In genomic region chr7:95435422-95435780, GRCh38 we compare ENCODE assay signal across 9 cellular contexts. TPM values are rescaled to one million over a fixed set of nuclear protein-coding genes. Genes with fewer than 3 reads are reported as not detected.
DNase-seq lines count a peak whose midpoint lies in the region; ATAC-seq and TF ChIP-seq lines count a peak whose summit lies in the region.
"Had no signal": no experiment of that assay in that cellular context is flagged by ENCODE, and none has a peak within 500 bp of the region (broad histone marks: within the 10 kb centered on the region; RNA-seq: fewer than 3 reads in every experiment).

No MANE protein-coding gene starts in this region.

- H3K4me2 ChIP-seq in mammary epithelial cell (ENCODE audit: insufficient read depth, low read depth, low read length) (peak overlapping the region; percentile 82), mesenchymal stem cell (ENCODE audit: low read length, poor library complexity, severe bottlenecking) (peak overlapping the region; percentile 83)

- H2AK5ac ChIP-seq in mesenchymal stem cell (ENCODE audit: low read length, severe bottlenecking), result peak overlapping the region; percentile 100

- H2BK12ac ChIP-seq in mesenchymal stem cell (ENCODE audit: low read length in 2 of 2), result peak overlapping the region in 1 of 2 experiments; percentile 94

- H3K23ac ChIP-seq in mesenchymal stem cell (ENCODE audit: low read length in 2 of 2), result peak overlapping the region in 1 of 2 experiments; percentile 80

- CTCF ChIA-PET in mammary epithelial cell (lab: Charles Lee; ENCODE audit: low non-redundant PET), result interaction anchor here (0.7 kb wide), 1 partner anchor 188 kb away, joined by 6 read pairs; no protein-coding TSS in a partner anchor

- peaks cover 1% of the 10 kb centered on the region for H3K79me1 ChIP-seq in mesenchymal stem cell (replicated peaks; ENCODE audit: low read length, poor library complexity, severe bottlenecking)

- H3K27ac Mint-ChIP-seq in activated T-cell treated with anti-CD3 and anti-CD28 coated beads, Interleukin-2, amount 50 U/mL, for 24 hours, result peak overlapping the region; percentile 83

- TF ChIP-seq CTCF in mammary epithelial cell (conservative IDR thresholded peaks at IDR 0.05 in 1 of 2, IDR thresholded peaks at IDR 0.05 in 1 of 2; ENCODE audit: extremely low read depth in 1 of 2, insufficient read depth in 1 of 2, low read depth in 1 of 2, low read length in 2 of 2), result no peak
- TF ChIP-seq CTCF in upper lobe of right lung (IDR thresholded peaks at IDR 0.05), result no peak

- H3K14ac ChIP-seq in mesenchymal stem cell (ENCODE audit: low read length in 2 of 2), result peak overlapping the region in 1 of 2 experiments; percentile 96

- no peak overlapping the region for H2BK120ac ChIP-seq in mesenchymal stem cell (ENCODE audit: low read depth, low read length)

- peak overlapping the region; percentile 99 for H2BK5ac ChIP-seq in mesenchymal stem cell (ENCODE audit: low read depth, low read length, poor library complexity, severe bottlenecking)

- H4K91ac ChIP-seq in mesenchymal stem cell (ENCODE audit: low read length), result peak overlapping the region; percentile 96

- BruUV-seq in mammary epithelial cell (replicated peaks; lab: Mats Ljungman, UMichigan), result TSS peak; percentile 71

- H3K9me3 ChIP-seq in mammary epithelial cell (replicated peaks; ENCODE audit: insufficient read depth, low read length) (no peaks in the 10 kb centered on the region), mesenchymal stem cell (ENCODE audit: control insufficient read depth, low read length) (no peaks in the 10 kb centered on the region), upper lobe of right lung (no peaks in the 10 kb centered on the region)

- peak overlapping the region; percentile 85 for H3K27ac ChIP-seq in mammary epithelial cell (ENCODE audit: insufficient read depth, low read depth, low read length)
- H3K27ac ChIP-seq in mesenchymal stem cell (ENCODE audit: low read length, poor library complexity, severe bottlenecking), result peak overlapping the region; percentile 99
- peak overlapping the region; percentile 95 for H3K27ac ChIP-seq in upper lobe of right lung

- peak overlapping the region; percentile 45 to 100 for H3K18ac ChIP-seq in mesenchymal stem cell (ENCODE audit: low read depth in 1 of 2, low read length in 2 of 2)

- in situ Hi-C loops in mammary epithelial cell (cut with MboI; ENCODE audit: low sequenced_read_pairs in 2 of 2), result no loop called here

- H3K36me3 ChIP-seq in mammary epithelial cell (ENCODE audit: insufficient read depth, low read length) (no peaks in the 10 kb centered on the region), mesenchymal stem cell (ENCODE audit: control insufficient read depth in 1 of 2, insufficient read depth in 2 of 2, low read depth in 1 of 2, low read length in 2 of 2) (peaks cover 0 to 4% of the 10 kb centered on the region in 2 experiments), upper lobe of right lung (no peaks in the 10 kb centered on the region)

- peaks cover 14% of the 10 kb centered on the region for H3K4me1 Mint-ChIP-seq in activated T-cell treated with anti-CD3 and anti-CD28 coated beads, Interleukin-2, amount 50 U/mL, for 24 hours (ENCODE audit: low read depth)

- DNase-seq in activated T-cell treated with anti-CD3 and anti-CD28 coated beads, Interleukin-2, amount 50 U/mL, for 24 hours, result peak; percentile 31
- DNase-seq in activated T-cell treated with anti-CD3 and anti-CD28 coated beads, Interleukin-2, amount 50 U/mL, for 48 hours, result no peak
- DNase-seq in mammary epithelial cell (no peak), mesenchymal stem cell (no peak), upper lobe of right lung (peak; percentile 58), SKM-1 (lab: John Stamatoyannopoulos, UW; ENCODE audit: unreplicated experiment) (no peak), NCI-H1436 treated with DMSO at 0.1 percent for 48 hours (lab: John Stamatoyannopoulos, UW) (no peak)
- DNase-seq: DND-41 had no signal

- H4K20me1 ChIP-seq in mammary epithelial cell (ENCODE audit: insufficient read depth, low read length), result no peaks in the 10 kb centered on the region

- H3K9ac ChIP-seq in mammary epithelial cell (ENCODE audit: insufficient read depth, low read length), result peak overlapping the region; percentile 88
- peak overlapping the region; percentile 95 for H3K9ac ChIP-seq in mesenchymal stem cell (ENCODE audit: low read length)

- H3K79me2 ChIP-seq in mammary epithelial cell (ENCODE audit: insufficient read depth, low read length), result peaks cover 27% of the 10 kb centered on the region

- H3K4me3 ChIP-seq in mammary epithelial cell (replicated peaks in 1 of 3; ENCODE audit: insufficient read depth in 1 of 3, low read depth in 2 of 3, low read length in 3 of 3) (peak overlapping the region; percentile 75 to 82 (median 77)), mesenchymal stem cell (ENCODE audit: insufficient read depth in 1 of 2, low read depth in 1 of 2, low read length in 2 of 2) (peak overlapping the region in 1 of 2 experiments; percentile 77), upper lobe of right lung (peak overlapping the region; percentile 71)

- peak overlapping the region; percentile 69 to 91 for H3K4ac ChIP-seq in mesenchymal stem cell (ENCODE audit: low read depth in 1 of 2, low read length in 2 of 2)

- H3K9me3 Mint-ChIP-seq in activated T-cell treated with anti-CD3 and anti-CD28 coated beads, Interleukin-2, amount 50 U/mL, for 24 hours, result no peaks in the 10 kb centered on the region

- peak overlapping the region; percentile 77 for H3K4me3 Mint-ChIP-seq in activated T-cell treated with anti-CD3 and anti-CD28 coated beads, Interleukin-2, amount 50 U/mL, for 24 hours

- dilution Hi-C loops in mammary epithelial cell (cut with HindIII; ENCODE audit: low sequenced_read_pairs), result no loop called here

- peaks cover 16% of the 10 kb centered on the region for H3K4me1 ChIP-seq in mammary epithelial cell (ENCODE audit: insufficient read depth, low read length)
- H3K4me1 ChIP-seq in mesenchymal stem cell (ENCODE audit: control insufficient read depth, insufficient read depth, low read depth, low read length), result peaks cover 15% of the 10 kb centered on the region
- H3K4me1 ChIP-seq in upper lobe of right lung, result peaks cover 15% of the 10 kb centered on the region

- no peaks in the 10 kb centered on the region for H3K36me3 Mint-ChIP-seq in activated T-cell treated with anti-CD3 and anti-CD28 coated beads, Interleukin-2, amount 50 U/mL, for 24 hours (ENCODE audit: low read depth)

- peak overlapping the region; percentile 100 for H4K8ac ChIP-seq in mesenchymal stem cell (ENCODE audit: low read length)

- H3K27me3 Mint-ChIP-seq in activated T-cell treated with anti-CD3 and anti-CD28 coated beads, Interleukin-2, amount 50 U/mL, for 24 hours, result peaks cover 9% of the 10 kb centered on the region

- WGBS in mammary epithelial cell (ENCODE audit: low coverage, missing lambda C conversion rate), result 56% methylated on average over 8 of the region's 9 CpGs
- WGBS in mesenchymal stem cell, result 26% methylated on average over 5 of the region's 9 CpGs

- ATAC-seq in upper lobe of right lung, result no peak
- ATAC-seq in HG02840 (IDR thresholded peaks at IDR 0.05; ENCODE audit: low FRiP score, unreplicated experiment), result no peak

- H2AFZ ChIP-seq in mammary epithelial cell (ENCODE audit: low read depth, low read length) (peak overlapping the region; percentile 99), mesenchymal stem cell (ENCODE audit: low read depth, low read length) (peak overlapping the region; percentile 95)

- intact Hi-C loops in mammary epithelial cell (cut with micrococcal nuclease), result no loop called here
- intact Hi-C loops in upper lobe of right lung (cut with DNase I), result no loop called here

- no peak overlapping the region for H2BK15ac ChIP-seq in mesenchymal stem cell (ENCODE audit: low read depth, poor library complexity, severe bottlenecking)

- H3K27me3 ChIP-seq in mammary epithelial cell (ENCODE audit: insufficient read depth, low read length) (no peaks in the 10 kb centered on the region), mesenchymal stem cell (ENCODE audit: control insufficient read depth in 1 of 2, insufficient read depth in 1 of 2, low read length in 2 of 2) (no peaks in the 10 kb centered on the region), upper lobe of right lung (no peaks in the 10 kb centered on the region)

RNA-seq across cellular contexts. Expression of gene PON2, which starts 0.6 kb away (rescaled TPM):
- total RNA-seq in mammary epithelial cell (10 to 100 TPM; 61.2 to 89.2 TPM), upper lobe of right lung (193 TPM)
- polyA plus RNA-seq in mammary epithelial cell, result 52.1 TPM
- 23.1 TPM for polyA minus RNA-seq in mammary epithelial cell
- 141 TPM for polyA plus RNA-seq in mesenchymal stem cell (2013, experiment 1 of 2)
- polyA plus RNA-seq in mesenchymal stem cell (2013, experiment 2 of 2), result 142 TPM

RNA-seq across cellular contexts. Expression of gene PON3, which starts 39.2 kb away (rescaled TPM):
- total RNA-seq in mammary epithelial cell (under 1 TPM in 1 of 2 donors, not detected in 1; 0.50 TPM), upper lobe of right lung (36.4 TPM)
- polyA plus RNA-seq in mammary epithelial cell, result 0.69 TPM
- polyA minus RNA-seq in mammary epithelial cell, result not detected
- not detected for polyA plus RNA-seq in mesenchymal stem cell (2013, experiment 1 of 2)
- polyA plus RNA-seq in mesenchymal stem cell (2013, experiment 2 of 2), result not detected

RNA-seq across cellular contexts. Expression of gene ASB4, which starts 50.3 kb away (rescaled TPM):
- total RNA-seq in mammary epithelial cell (not detected), upper lobe of right lung (0.49 TPM)
- polyA plus RNA-seq in mammary epithelial cell, result not detected
- polyA minus RNA-seq in mammary epithelial cell, result not detected
- 0.03 TPM for polyA plus RNA-seq in mesenchymal stem cell (2013, experiment 1 of 2)
- not detected for polyA plus RNA-seq in mesenchymal stem cell (2013, experiment 2 of 2)

Comparison
In these comparisons a context has a peak if more than half of its experiments do, and no peak if none do; other contexts are left out.
1. DNase-seq: peak in activated T-cell treated with anti-CD3 and anti-CD28 coated beads, Interleukin-2, amount 50 U/mL, for 24 hours (single experiment) and upper lobe of right lung (single experiment); none in activated T-cell treated with anti-CD3 and anti-CD28 coated beads, Interleukin-2, amount 50 U/mL, for 48 hours (0 of 2), mammary epithelial cell (single experiment), mesenchymal stem cell (single experiment), SKM-1 (single experiment) and NCI-H1436 treated with DMSO at 0.1 percent for 48 hours (single experiment).
2. RNA of gene PON3, which starts 39.2 kb away (total RNA-seq): 36.4 TPM in upper lobe of right lung (single experiment); 0.50 TPM in mammary epithelial cell; every median in the first group is over 10 times any median in the second.
3. Peak in every context shown above with its lines, with median percentiles within 50 percentile points of each other: H3K27ac ChIP-seq.